Comparison of ENCODE assay signal across 1 cellular context in the genomic region with DNA sequence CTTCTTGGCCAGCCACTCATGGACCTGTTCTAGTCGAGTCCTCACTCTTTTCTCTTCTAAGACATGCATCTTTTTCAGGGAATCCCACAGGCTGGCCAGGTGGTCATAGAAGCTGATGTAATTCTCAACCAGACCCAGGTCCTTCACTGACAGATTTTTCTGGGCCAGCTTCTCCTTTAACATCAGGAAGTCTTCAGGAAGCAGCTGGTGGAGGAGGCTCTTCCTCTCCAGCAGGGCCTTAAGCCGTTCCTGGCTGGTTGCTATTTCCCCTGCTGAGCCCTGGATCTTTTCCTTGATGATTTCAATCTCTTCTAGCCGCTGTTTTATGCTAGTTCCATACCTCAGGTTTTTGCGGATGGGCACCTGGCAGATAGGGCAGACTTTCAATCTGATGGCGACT.
TF ChIP-seq lines count a peak whose summit lies in the region.

No MANE protein-coding gene starts in this region.

TF ChIP-seq in WTC11, 78 proteins besides CTCF, POLR2A, EP300 and RAD21 (continued from another document):
- TF ChIP-seq, protein P1, sequence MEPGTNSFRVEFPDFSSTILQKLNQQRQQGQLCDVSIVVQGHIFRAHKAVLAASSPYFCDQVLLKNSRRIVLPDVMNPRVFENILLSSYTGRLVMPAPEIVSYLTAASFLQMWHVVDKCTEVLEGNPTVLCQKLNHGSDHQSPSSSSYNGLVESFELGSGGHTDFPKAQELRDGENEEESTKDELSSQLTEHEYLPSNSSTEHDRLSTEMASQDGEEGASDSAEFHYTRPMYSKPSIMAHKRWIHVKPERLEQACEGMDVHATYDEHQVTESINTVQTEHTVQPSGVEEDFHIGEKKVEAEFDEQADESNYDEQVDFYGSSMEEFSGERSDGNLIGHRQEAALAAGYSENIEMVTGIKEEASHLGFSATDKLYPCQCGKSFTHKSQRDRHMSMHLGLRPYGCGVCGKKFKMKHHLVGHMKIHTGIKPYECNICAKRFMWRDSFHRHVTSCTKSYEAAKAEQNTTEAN (CRISPR knock-in tag; IDR thresholded peaks at IDR 0.05): no peak
- TF ChIP-seq JUN (CRISPR knock-in tag; IDR thresholded peaks at IDR 0.05): no peak
- TF ChIP-seq, protein P2, sequence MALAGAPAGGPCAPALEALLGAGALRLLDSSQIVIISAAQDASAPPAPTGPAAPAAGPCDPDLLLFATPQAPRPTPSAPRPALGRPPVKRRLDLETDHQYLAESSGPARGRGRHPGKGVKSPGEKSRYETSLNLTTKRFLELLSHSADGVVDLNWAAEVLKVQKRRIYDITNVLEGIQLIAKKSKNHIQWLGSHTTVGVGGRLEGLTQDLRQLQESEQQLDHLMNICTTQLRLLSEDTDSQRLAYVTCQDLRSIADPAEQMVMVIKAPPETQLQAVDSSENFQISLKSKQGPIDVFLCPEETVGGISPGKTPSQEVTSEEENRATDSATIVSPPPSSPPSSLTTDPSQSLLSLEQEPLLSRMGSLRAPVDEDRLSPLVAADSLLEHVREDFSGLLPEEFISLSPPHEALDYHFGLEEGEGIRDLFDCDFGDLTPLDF (CRISPR knock-in tag; IDR thresholded peaks at IDR 0.05): no peak
- TF ChIP-seq, protein P3, sequence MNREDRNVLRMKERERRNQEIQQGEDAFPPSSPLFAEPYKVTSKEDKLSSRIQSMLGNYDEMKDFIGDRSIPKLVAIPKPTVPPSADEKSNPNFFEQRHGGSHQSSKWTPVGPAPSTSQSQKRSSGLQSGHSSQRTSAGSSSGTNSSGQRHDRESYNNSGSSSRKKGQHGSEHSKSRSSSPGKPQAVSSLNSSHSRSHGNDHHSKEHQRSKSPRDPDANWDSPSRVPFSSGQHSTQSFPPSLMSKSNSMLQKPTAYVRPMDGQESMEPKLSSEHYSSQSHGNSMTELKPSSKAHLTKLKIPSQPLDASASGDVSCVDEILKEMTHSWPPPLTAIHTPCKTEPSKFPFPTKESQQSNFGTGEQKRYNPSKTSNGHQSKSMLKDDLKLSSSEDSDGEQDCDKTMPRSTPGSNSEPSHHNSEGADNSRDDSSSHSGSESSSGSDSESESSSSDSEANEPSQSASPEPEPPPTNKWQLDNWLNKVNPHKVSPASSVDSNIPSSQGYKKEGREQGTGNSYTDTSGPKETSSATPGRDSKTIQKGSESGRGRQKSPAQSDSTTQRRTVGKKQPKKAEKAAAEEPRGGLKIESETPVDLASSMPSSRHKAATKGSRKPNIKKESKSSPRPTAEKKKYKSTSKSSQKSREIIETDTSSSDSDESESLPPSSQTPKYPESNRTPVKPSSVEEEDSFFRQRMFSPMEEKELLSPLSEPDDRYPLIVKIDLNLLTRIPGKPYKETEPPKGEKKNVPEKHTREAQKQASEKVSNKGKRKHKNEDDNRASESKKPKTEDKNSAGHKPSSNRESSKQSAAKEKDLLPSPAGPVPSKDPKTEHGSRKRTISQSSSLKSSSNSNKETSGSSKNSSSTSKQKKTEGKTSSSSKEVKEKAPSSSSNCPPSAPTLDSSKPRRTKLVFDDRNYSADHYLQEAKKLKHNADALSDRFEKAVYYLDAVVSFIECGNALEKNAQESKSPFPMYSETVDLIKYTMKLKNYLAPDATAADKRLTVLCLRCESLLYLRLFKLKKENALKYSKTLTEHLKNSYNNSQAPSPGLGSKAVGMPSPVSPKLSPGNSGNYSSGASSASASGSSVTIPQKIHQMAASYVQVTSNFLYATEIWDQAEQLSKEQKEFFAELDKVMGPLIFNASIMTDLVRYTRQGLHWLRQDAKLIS (CRISPR knock-in tag; IDR thresholded peaks at IDR 0.05; ENCODE audit: borderline replicate concordance): no peak
